ENCODE assay signal across 16 cellular contexts in genomic region chr11:95456704-95457491, GRCh38.
"Had no signal": no experiment of that assay in that cellular context is flagged by ENCODE, and none has a peak within 500 bp of the region (broad histone marks: within the 10 kb centered on the region; RNA-seq: fewer than 3 reads in every experiment).

No MANE protein-coding gene starts in this region.

- DNase-seq: activated CD4-positive, alpha-beta memory T cell treated with anti-CD3 and anti-CD28 coated beads for 36 hours; activated naive CD8-positive, alpha-beta T cell treated with anti-CD3 and anti-CD28 coated beads, Interleukin-2, amount 10 ng/mL, durations not matched to agents 7 days and 5 days; central memory CD4-positive, alpha-beta T cell; effector memory CD4-positive, alpha-beta T cell; hypothalamus; left cardiac atrium; nephron progenitor cell; psoas muscle; stimulated activated CD4-positive, alpha-beta T cell treated with anti-CD3 and anti-CD28 coated beads, Interleukin-2, amount 100 ng/mL, for 24 hours; stimulated activated naive CD4-positive, alpha-beta T cell; substantia nigra; T-helper 9 cell; transverse colon had no signal

- H3K9me3 ChIP-seq: ascending aorta, psoas muscle, transverse colon had no signal

- H3K36me3 ChIP-seq: ascending aorta, transverse colon had no signal

- H3K27ac ChIP-seq: epithelial cell of prostate, psoas muscle, transverse colon had no signal

- H3K4me3 ChIP-seq: ascending aorta, psoas muscle, transverse colon had no signal

- H3K27me3 ChIP-seq: ascending aorta, transverse colon had no signal

- H3K4me1 ChIP-seq: psoas muscle, transverse colon had no signal

- ATAC-seq: psoas muscle, sciatic nerve had no signal
